In genomic region chr17:50956750-50957523, GRCh38 we compare ENCODE assay signal across 8 cellular contexts.
DNase-seq lines count a peak whose midpoint lies in the region; ATAC-seq and TF ChIP-seq lines count a peak whose summit lies in the region.

No MANE protein-coding gene starts in this region.

- DNase-seq in AG20443 (ENCODE audit: low spot score): peak; percentile 74
- peak; percentile 54 for DNase-seq in NCI-H146 treated with DMSO at 0.1 percent for 48 hours (lab: John Stamatoyannopoulos, UW; ENCODE audit: unreplicated experiment)
- DNase-seq in T-helper 2 cell: peak; percentile 38 to 75 (median 48)
- no peak for DNase-seq in ascending aorta (ENCODE audit: low spot score in 2 of 2)
- peak; percentile 56 for DNase-seq in iPS DF 4.7 (ENCODE audit: extremely low read depth, low spot score)
- peak; percentile 28 to 45 for DNase-seq in stimulated activated CD4-positive, alpha-beta T cell treated with anti-CD3 and anti-CD28 coated beads, Interleukin-15, amount 100 ng/mL, for 1 hour (ENCODE audit: low read depth in 1 of 2, low spot score in 1 of 2)
- DNase-seq in GOT3 (lab: John Stamatoyannopoulos, UW): no peak

- peaks cover 0 to 7% of the 10 kb centered on the region in 2 donors for H3K4me1 ChIP-seq in ascending aorta

- H3K9me3 ChIP-seq in ascending aorta: no peaks in the 10 kb centered on the region

- peaks cover 4 to 13% of the 10 kb centered on the region in 2 donors for H3K36me3 ChIP-seq in ascending aorta

- no peaks in the 10 kb centered on the region for H3K27me3 ChIP-seq in ascending aorta

- no peak overlapping the region for H3K4me3 ChIP-seq in ascending aorta

- peak; percentile 55 to 81 (median 70) for TF ChIP-seq CTCF in ascending aorta (IDR thresholded peaks at IDR 0.05)

- ATAC-seq in GM19467 (IDR thresholded peaks at IDR 0.05; ENCODE audit: unreplicated experiment): peak; percentile 67

- H3K27ac ChIP-seq in ascending aorta: peak overlapping the region; percentile 12 to 24

- intact Hi-C loops in ascending aorta (cut with DNase I): loop anchor here (2.0 kb wide), 1 partner anchor 174 kb away; no protein-coding TSS in a partner anchor

Comparison
In these comparisons a context has a peak if more than half of its experiments do, and no peak if none do; other contexts are left out.
1. DNase-seq: peak in AG20443 (single experiment), NCI-H146 treated with DMSO at 0.1 percent for 48 hours (single experiment), T-helper 2 cell (5 of 5), iPS DF 4.7 (single experiment) and stimulated activated CD4-positive, alpha-beta T cell treated with anti-CD3 and anti-CD28 coated beads, Interleukin-15, amount 100 ng/mL, for 1 hour (2 of 2); none in ascending aorta (0 of 2) and GOT3 (single experiment).